9 cellular contexts compared by ENCODE assay signal in the genomic region with DNA sequence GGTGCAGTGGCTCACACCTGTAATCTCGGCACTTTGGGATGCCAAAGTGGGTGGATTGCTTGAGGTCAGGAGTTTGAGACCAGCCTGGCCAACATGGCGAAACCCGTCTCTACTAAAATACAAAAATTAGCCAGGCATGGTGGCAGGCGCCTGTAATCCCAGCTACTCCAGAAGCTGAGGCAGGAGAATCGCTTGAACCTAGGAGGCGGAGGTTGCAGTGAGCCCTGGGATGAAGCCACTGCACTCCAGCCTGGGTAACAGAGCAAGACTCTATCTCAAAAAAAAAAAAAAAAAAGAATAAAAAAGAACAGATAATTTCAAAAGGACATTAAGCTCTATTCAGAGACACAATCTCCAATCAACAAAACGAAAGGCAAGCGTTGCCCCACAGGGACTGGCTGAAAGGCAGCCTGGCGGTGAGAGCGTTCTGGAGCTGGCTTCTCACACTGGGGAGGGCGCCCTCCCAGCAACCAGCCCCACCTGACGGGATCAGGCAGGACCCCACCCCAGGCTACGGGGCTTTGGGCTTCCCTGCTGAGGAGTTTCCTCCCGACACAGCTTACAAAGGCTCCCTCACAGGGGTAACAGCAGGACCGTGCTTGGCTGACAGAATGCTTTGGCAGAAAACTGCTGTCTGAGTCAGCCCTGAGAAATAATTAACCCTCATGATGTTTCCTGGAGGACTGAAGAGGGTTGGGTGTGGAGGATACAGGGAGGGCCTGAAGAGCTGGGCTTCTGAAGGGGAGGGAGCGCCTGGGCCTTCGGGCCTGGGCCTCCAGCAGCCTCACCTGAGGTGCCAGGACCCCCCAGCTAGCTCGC. TPM values are rescaled to one million over a fixed set of nuclear protein-coding genes. Genes with fewer than 3 reads are reported as not detected.
DNase-seq lines count a peak whose midpoint lies in the region; ATAC-seq and TF ChIP-seq lines count a peak whose summit lies in the region.
"Had no signal": no experiment of that assay in that cellular context is flagged by ENCODE, and none has a peak within 500 bp of the region (broad histone marks: within the 10 kb centered on the region; RNA-seq: fewer than 3 reads in every experiment).

No MANE protein-coding gene starts in this region.

- H3K27ac ChIP-seq in 22Rv1 (peak overlapping the region; percentile 71), gastroesophageal sphincter (peak overlapping the region; percentile 83 to 94 (median 89)), osteoblast (ENCODE audit: low read depth, low read length) (peak overlapping the region; percentile 90)
- H3K27ac ChIP-seq: BLaER1 had no signal

- TF ChIP-seq CTCF in 22Rv1 (IDR thresholded peaks at IDR 0.05) (0 out of 2 replicates have a peak, but pooled peaks have one; percentile 21), gastroesophageal sphincter (IDR thresholded peaks at IDR 0.05) (peak in 3 of 4 experiments; percentile 29 to 46 (median 43)), osteoblast (IDR thresholded peaks at IDR 0.05; ENCODE audit: extremely low read depth, low read depth, low read length) (peak; percentile 6)

- in situ Hi-C loops in SK-MEL-5 (cut with HindIII; ENCODE audit: low pct_unique_long_range_greater_than_20kb, low sequenced_read_pairs), result no loop called here

- H3K36me3 ChIP-seq in gastroesophageal sphincter (no peaks in the 10 kb centered on the region), osteoblast (ENCODE audit: insufficient read depth, low read length) (no peaks in the 10 kb centered on the region)
- H3K36me3 ChIP-seq: BLaER1 had no signal

- H3K4me3 ChIP-seq in gastroesophageal sphincter (peak overlapping the region; percentile 44 to 48), osteoblast (ENCODE audit: insufficient read depth, low read length) (peak overlapping the region; percentile 71)
- H3K4me3 ChIP-seq: BLaER1 had no signal

- no peaks in the 10 kb centered on the region for H3K79me2 ChIP-seq in osteoblast (ENCODE audit: insufficient read depth, low read length)

- H2AFZ ChIP-seq in osteoblast (ENCODE audit: low read length), result peak overlapping the region; percentile 89

- H3K4me1 ChIP-seq in gastroesophageal sphincter (peaks cover 0 to 46% (median 18%) of the 10 kb centered on the region in 3 donors), osteoblast (ENCODE audit: insufficient read depth, low read length) (peaks cover 17% of the 10 kb centered on the region)
- H3K4me1 ChIP-seq: BLaER1 had no signal

- ATAC-seq in HG03354 (IDR thresholded peaks at IDR 0.05; ENCODE audit: poor library complexity, severe bottlenecking, unreplicated experiment), result peak; percentile 74
- ATAC-seq in gastroesophageal sphincter, result peak; percentile 94
- ATAC-seq in GM21526 (IDR thresholded peaks at IDR 0.05; ENCODE audit: low FRiP score, unreplicated experiment), result no peak
- ATAC-seq in HG02981 (IDR thresholded peaks at IDR 0.05; ENCODE audit: unreplicated experiment), result no peak

- H3K4me2 ChIP-seq in osteoblast (ENCODE audit: insufficient read depth, low read length), result peak overlapping the region; percentile 81
- H3K4me2 ChIP-seq: BLaER1 had no signal

- H3K9me3 ChIP-seq in gastroesophageal sphincter (no peaks in the 10 kb centered on the region), osteoblast (ENCODE audit: low read depth, low read length) (no peaks in the 10 kb centered on the region)
- H3K9me3 ChIP-seq: BLaER1 had no signal

- TF ChIP-seq POLR2A in gastroesophageal sphincter (IDR thresholded peaks at IDR 0.05), result no peak

- H3K27me3 ChIP-seq in gastroesophageal sphincter (no peaks in the 10 kb centered on the region), osteoblast (ENCODE audit: insufficient read depth, low read length) (no peaks in the 10 kb centered on the region)
- H3K27me3 ChIP-seq: BLaER1 had no signal

- DNase-seq in SK-MEL-5 (ENCODE audit: low read depth, low spot score) (peak; percentile 72), osteoblast (ENCODE audit: insufficient read length, low spot score, missing footprints) (peak; percentile 90), globus pallidus (ENCODE audit: low spot score) (no peak)

- H4K20me1 ChIP-seq in osteoblast (ENCODE audit: insufficient read depth, low read length), result no peaks in the 10 kb centered on the region
- H4K20me1 ChIP-seq: BLaER1 had no signal

- TF ChIP-seq EP300 in gastroesophageal sphincter (IDR thresholded peaks at IDR 0.05), result no peak

- 16 to 20% methylated on average over 9 to 14 of the region's 18 CpGs for WGBS in gastroesophageal sphincter (ENCODE audit: low coverage in 1 of 2), 2 donors

RNA-seq across cellular contexts. Expression of gene SRP9, which starts 31.1 kb away (rescaled TPM):
- 251 and 258 TPM in 2 replicates for total RNA-seq in SK-MEL-5 (2014; rRNA removed; shearing (Covaris generic))
- 200 and 225 TPM in 2 replicates for polyA plus RNA-seq in SK-MEL-5 (2015; cell fraction: cytosol; rRNA removed)
- 134 and 143 TPM in 2 replicates for polyA plus RNA-seq in SK-MEL-5 (2015; cell fraction: nucleus; rRNA removed)
- total RNA-seq in gastroesophageal sphincter (100 to 1,000 TPM; 146 to 260 (median 216) TPM), osteoblast (174 and 178 TPM in 2 replicates)

Comparison
In these comparisons a context has a peak if more than half of its experiments do, and no peak if none do; other contexts are left out.
1. ATAC-seq: peak in HG03354 (single experiment) and gastroesophageal sphincter (single experiment); none in GM21526 (single experiment) and HG02981 (single experiment).
2. Peak in every context shown above with its lines, with median percentiles within 50 percentile points of each other: H3K27ac ChIP-seq and CTCF ChIP-seq.